ENCODE assay signal across 25 cellular contexts in the genomic region with DNA sequence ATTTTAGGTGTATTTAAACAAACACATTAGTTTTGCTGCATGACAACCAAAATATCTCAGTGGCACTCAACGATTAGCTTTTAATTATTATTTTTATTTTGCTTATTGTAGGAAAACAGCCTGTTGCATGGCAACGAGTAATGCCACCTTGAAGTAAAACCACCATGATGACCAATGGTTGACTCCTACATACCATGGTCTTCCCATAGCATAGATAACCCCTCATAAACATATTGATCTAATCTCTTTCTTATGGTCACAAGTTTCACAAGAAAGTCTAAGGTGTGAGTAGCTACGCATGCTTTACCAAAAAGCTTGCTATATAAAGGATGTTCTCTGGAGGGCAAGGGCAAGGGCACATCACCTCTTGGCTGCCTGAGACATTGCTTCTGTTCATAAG.
"Had no signal": no experiment of that assay in that cellular context is flagged by ENCODE, and none has a peak within 500 bp of the region (broad histone marks: within the 10 kb centered on the region; RNA-seq: fewer than 3 reads in every experiment).

No MANE protein-coding gene starts in this region.

- H3K4me1 ChIP-seq: adrenal gland, ascending aorta had no signal

- H3K36me3 ChIP-seq: adrenal gland, ascending aorta, brain microvascular endothelial cell had no signal

- H3K27ac ChIP-seq: adrenal gland, ascending aorta, brain microvascular endothelial cell had no signal

- ATAC-seq: activated CD4-positive, alpha-beta T cell treated with anti-CD3 and anti-CD28 coated beads for 36 hours; activated CD8-positive, alpha-beta memory T cell treated with anti-CD3 and anti-CD28 coated beads, Interleukin-2, amount 10 ng/mL, durations not matched to agents 7 days and 5 days; activated CD8-positive, alpha-beta T cell treated with anti-CD3 and anti-CD28 coated beads, Interleukin-2, amount 10 ng/mL, durations not matched to agents 7 days and 5 days; activated naive CD8-positive, alpha-beta T cell treated with anti-CD3 and anti-CD28 coated beads, Interleukin-2, amount 50 U/mL, for 24 hours; esophagus mucosa had no signal

- H3K4me3 ChIP-seq: adrenal gland, ascending aorta had no signal

- DNase-seq: activated CD4-positive, alpha-beta memory T cell treated with anti-CD3 and anti-CD28 coated beads for 36 hours; activated CD4-positive, alpha-beta T cell treated with anti-CD3 and anti-CD28 coated beads for 36 hours; activated CD4-positive, alpha-beta T cell treated with anti-CD3 and anti-CD28 coated beads, Interleukin-2, amount 10 ng/mL, durations not matched to agents 24 days and 14 days; activated CD4-positive, CD25-positive, alpha-beta regulatory T cell; activated CD4-positive, CD25-positive, alpha-beta regulatory T cell treated with anti-CD3 and anti-CD28 coated beads, Interleukin-2, amount 50 U/mL, for 72 hours; activated CD8-positive, alpha-beta memory T cell treated with anti-CD3 and anti-CD28 coated beads, Interleukin-2, amount 10 ng/mL, durations not matched to agents 7 days and 5 days; activated CD8-positive, alpha-beta memory T cell treated with anti-CD3 and anti-CD28 coated beads, Interleukin-2, amount 50 U/mL, for 4 hours; activated CD8-positive, alpha-beta T cell treated with anti-CD3 and anti-CD28 coated beads, Interleukin-2, amount 10 ng/mL, durations not matched to agents 7 days and 5 days; activated effector memory CD4-positive, alpha-beta T cell treated with anti-CD3 and anti-CD28 coated beads, Interleukin-2, amount 50 U/mL, for 16 hours; activated naive CD4-positive, alpha-beta T cell treated with anti-CD3 and anti-CD28 coated beads for 36 hours; activated naive CD8-positive, alpha-beta T cell treated with anti-CD3 and anti-CD28 coated beads for 36 hours; activated naive CD8-positive, alpha-beta T cell treated with anti-CD3 and anti-CD28 coated beads, Interleukin-2, amount 50 U/mL, for 24 hours; activated T-cell treated with anti-CD3 and anti-CD28 coated beads, Interleukin-2, amount 50 U/mL, for 1 hour; activated T-cell treated with anti-CD3 and anti-CD28 coated beads, Interleukin-2, amount 50 U/mL, for 48 hours; adrenal gland; cortex of kidney; dermis blood vessel endothelial cell; effector memory CD4-positive, alpha-beta T cell; endodermal cell; head of caudate nucleus; T-helper 2 cell had no signal

- H3K27me3 ChIP-seq: adrenal gland, ascending aorta, brain microvascular endothelial cell had no signal

- H3K9me3 ChIP-seq: adrenal gland had no signal

- FAIRE-seq: bronchial epithelial cell had no signal
